In genomic region chr19:38303517-38304351, GRCh38 we compare ENCODE assay signal across 11 cellular contexts. TPM values are rescaled to one million over a fixed set of nuclear protein-coding genes. Genes with fewer than 3 reads are reported as not detected.
DNase-seq lines count a peak whose midpoint lies in the region; ATAC-seq, FAIRE-seq and TF ChIP-seq lines count a peak whose summit lies in the region.
"Had no signal": no experiment of that assay in that cellular context is flagged by ENCODE, and none has a peak within 500 bp of the region (broad histone marks: within the 10 kb centered on the region; RNA-seq: fewer than 3 reads in every experiment).

C19orf33 (plus strand) TSS chr19:38304251; CDS start chr19:38304262, 11 bp downstream.

- TF ChIP-seq CTCF in astrocyte (IDR thresholded peaks at IDR 0.05; ENCODE audit: insufficient read depth, low read depth, low read length) (no peak), sigmoid colon (IDR thresholded peaks at IDR 0.05) (no peak), D721Med (IDR thresholded peaks at IDR 0.05; ENCODE audit: insufficient read depth, missing control alignments) (no peak)

- no peak within 1 kb of the TSS for H3K4me3 ChIP-seq in astrocyte (ENCODE audit: insufficient read depth, low read depth, low read length)
- H3K4me3 ChIP-seq in iPS-18c (ENCODE audit: insufficient read depth, low read depth, low read length): peak within 1 kb of the TSS; percentile 64
- H3K4me3 ChIP-seq in sigmoid colon: no peak within 1 kb of the TSS

- DNase-seq in HT-29 (ENCODE audit: low spot score) (peak; percentile 100), astrocyte (ENCODE audit: low read depth) (peak; percentile 22), sigmoid colon (no peak), D721Med (ENCODE audit: insufficient read length, low spot score) (no peak)
- DNase-seq in activated CD8-positive, alpha-beta memory T cell treated with anti-CD3 and anti-CD28 coated beads, Interleukin-2, amount 10 ng/mL, durations not matched to agents 7 days and 5 days: no peak
- DNase-seq: activated gamma-delta T cell, NCI-H2029, T-helper 2 cell had no signal

- FAIRE-seq in astrocyte (lab: Jason Lieb, UNC) (no peak), D721Med (lab: Jason Lieb, UNC) (no peak)

- no peaks in the 10 kb centered on the region for H4K20me1 ChIP-seq in astrocyte (ENCODE audit: insufficient read depth, low read length)

- peak within 1 kb of the TSS; percentile 47 for H3K27ac Mint-ChIP-seq in astrocyte (ENCODE audit: unreplicated experiment)
- H3K27ac Mint-ChIP-seq in activated CD8-positive, alpha-beta memory T cell treated with anti-CD3 and anti-CD28 coated beads, Interleukin-2, amount 10 ng/mL, durations not matched to agents 7 days and 5 days: no peak within 1 kb of the TSS

- TF ChIP-seq EP300 in sigmoid colon (IDR thresholded peaks at IDR 0.05): no peak

- no peaks in the 10 kb centered on the region for H3K79me2 ChIP-seq in astrocyte (ENCODE audit: insufficient read depth, low read length)

- H3K9me3 ChIP-seq in astrocyte (ENCODE audit: insufficient read depth, low read depth, low read length) (no peaks in the 10 kb centered on the region), iPS-18c (ENCODE audit: control insufficient read depth, insufficient read depth, low read length) (no peaks in the 10 kb centered on the region), sigmoid colon (no peaks in the 10 kb centered on the region)

- H3K4me3 Mint-ChIP-seq in astrocyte (ENCODE audit: unreplicated experiment): peak within 1 kb of the TSS; percentile 45
- no peak within 1 kb of the TSS for H3K4me3 Mint-ChIP-seq in activated CD8-positive, alpha-beta memory T cell treated with anti-CD3 and anti-CD28 coated beads, Interleukin-2, amount 10 ng/mL, durations not matched to agents 7 days and 5 days

- TF ChIP-seq POLR2A in sigmoid colon (IDR thresholded peaks at IDR 0.05): no peak

- no peaks in the 10 kb centered on the region for H3K27me3 ChIP-seq in astrocyte (ENCODE audit: insufficient read depth, low read length)
- H3K27me3 ChIP-seq in sigmoid colon: no peaks in the 10 kb centered on the region

- 16 to 38% methylated on average over 28 of the region's 28 CpGs for WGBS in sigmoid colon, 2 donors

- intact Hi-C loops in sigmoid colon (cut with DNase I): no loop called here

- H3K4me1 ChIP-seq in astrocyte (ENCODE audit: insufficient read depth, low read length) (peaks cover 20% of the 10 kb centered on the region), sigmoid colon (peaks cover 0 to 15% (median 9%) of the 10 kb centered on the region in 4 donors)

- no peaks in the 10 kb centered on the region for H3K27me3 Mint-ChIP-seq in astrocyte (ENCODE audit: low read depth, unreplicated experiment)
- no peaks in the 10 kb centered on the region for H3K27me3 Mint-ChIP-seq in activated CD8-positive, alpha-beta memory T cell treated with anti-CD3 and anti-CD28 coated beads, Interleukin-2, amount 10 ng/mL, durations not matched to agents 7 days and 5 days

- H3K36me3 ChIP-seq in astrocyte (ENCODE audit: insufficient read depth, low read length) (no peaks in the 10 kb centered on the region), sigmoid colon (peaks cover 0 to 38% (median 20%) of the 10 kb centered on the region in 4 donors)

- H3K4me1 Mint-ChIP-seq in astrocyte (ENCODE audit: low read depth, unreplicated experiment): peaks cover 24% of the 10 kb centered on the region
- no peaks in the 10 kb centered on the region for H3K4me1 Mint-ChIP-seq in activated CD8-positive, alpha-beta memory T cell treated with anti-CD3 and anti-CD28 coated beads, Interleukin-2, amount 10 ng/mL, durations not matched to agents 7 days and 5 days

- ATAC-seq in GM21528 (IDR thresholded peaks at IDR 0.05; ENCODE audit: low FRiP score, unreplicated experiment) (no peak), HG02678 (IDR thresholded peaks at IDR 0.05; ENCODE audit: unreplicated experiment) (no peak)
- no peak for ATAC-seq in activated CD8-positive, alpha-beta memory T cell treated with anti-CD3 and anti-CD28 coated beads, Interleukin-2, amount 10 ng/mL, durations not matched to agents 7 days and 5 days

- no peak within 1 kb of the TSS for H3K27ac ChIP-seq in astrocyte (ENCODE audit: low read depth, low read length)
- peak within 1 kb of the TSS in 2 of 4 donors; percentile 56 to 67 for H3K27ac ChIP-seq in sigmoid colon

- peak within 1 kb of the TSS; percentile 37 for H3K4me2 ChIP-seq in astrocyte (ENCODE audit: low read length)

- CTCF ChIA-PET in activated CD8-positive, alpha-beta memory T cell treated with anti-CD3 and anti-CD28 coated beads, Interleukin-2, amount 10 ng/mL, durations not matched to agents 7 days and 5 days (lab: Charles Lee): interaction anchor here (1.2 kb wide), 1 partner anchor 161 kb away, joined by 3 read pairs; no protein-coding TSS in a partner anchor

- no peak within 1 kb of the TSS for H3K9ac ChIP-seq in astrocyte (ENCODE audit: low read length)

- H3K36me3 Mint-ChIP-seq in astrocyte (ENCODE audit: low read depth, unreplicated experiment): peaks cover 8% of the 10 kb centered on the region
- peaks cover 6% of the 10 kb centered on the region for H3K36me3 Mint-ChIP-seq in activated CD8-positive, alpha-beta memory T cell treated with anti-CD3 and anti-CD28 coated beads, Interleukin-2, amount 10 ng/mL, durations not matched to agents 7 days and 5 days

- no peaks in the 10 kb centered on the region for H3K9me3 Mint-ChIP-seq in astrocyte (ENCODE audit: unreplicated experiment)
- no peaks in the 10 kb centered on the region for H3K9me3 Mint-ChIP-seq in activated CD8-positive, alpha-beta memory T cell treated with anti-CD3 and anti-CD28 coated beads, Interleukin-2, amount 10 ng/mL, durations not matched to agents 7 days and 5 days (ENCODE audit: low read depth)

- H2AFZ ChIP-seq in astrocyte (ENCODE audit: low read depth, low read length): no peak within 1 kb of the TSS

RNA-seq across cellular contexts. Expression of gene C19orf33, which starts in this region (rescaled TPM):
- 1,318 and 1,477 TPM in 2 replicates for total RNA-seq in HT-29 (2014; rRNA removed; shearing (Covaris generic))
- total RNA-seq in astrocyte: 4.9 and 5.8 TPM in 2 replicates
- total RNA-seq in sigmoid colon: 10 to 100 TPM in 1 of 4 donors, 1 to 10 TPM in 1, not detected in 2; 5.8 to 18.2 TPM
- 1,000 to 10,000 TPM in 2 of 3 donors, 100 to 1,000 TPM in 1; 704 to 2,364 (median 1,405) TPM for polyA plus RNA-seq in sigmoid colon
- total RNA-seq in activated CD8-positive, alpha-beta memory T cell treated with anti-CD3 and anti-CD28 coated beads, Interleukin-2, amount 10 ng/mL, durations not matched to agents 7 days and 5 days: not detected

Comparison
In these comparisons a context has a peak if more than half of its experiments do, and no peak if none do; other contexts are left out.
1. RNA of gene C19orf33 (total RNA-seq): 1,318 to 1,477 TPM in HT-29; 5.8 to 18.2 TPM in sigmoid colon, 4.9 to 5.8 TPM in astrocyte and not detected in activated CD8-positive, alpha-beta memory T cell treated with anti-CD3 and anti-CD28 coated beads, Interleukin-2, amount 10 ng/mL, durations not matched to agents 7 days and 5 days; every median in the first group is over 10 times any median in the second.
2. DNase-seq: peak in HT-29 (single experiment) and astrocyte (single experiment); none in sigmoid colon (single experiment), D721Med (single experiment) and activated CD8-positive, alpha-beta memory T cell treated with anti-CD3 and anti-CD28 coated beads, Interleukin-2, amount 10 ng/mL, durations not matched to agents 7 days and 5 days (single experiment).